In the genomic region with DNA sequence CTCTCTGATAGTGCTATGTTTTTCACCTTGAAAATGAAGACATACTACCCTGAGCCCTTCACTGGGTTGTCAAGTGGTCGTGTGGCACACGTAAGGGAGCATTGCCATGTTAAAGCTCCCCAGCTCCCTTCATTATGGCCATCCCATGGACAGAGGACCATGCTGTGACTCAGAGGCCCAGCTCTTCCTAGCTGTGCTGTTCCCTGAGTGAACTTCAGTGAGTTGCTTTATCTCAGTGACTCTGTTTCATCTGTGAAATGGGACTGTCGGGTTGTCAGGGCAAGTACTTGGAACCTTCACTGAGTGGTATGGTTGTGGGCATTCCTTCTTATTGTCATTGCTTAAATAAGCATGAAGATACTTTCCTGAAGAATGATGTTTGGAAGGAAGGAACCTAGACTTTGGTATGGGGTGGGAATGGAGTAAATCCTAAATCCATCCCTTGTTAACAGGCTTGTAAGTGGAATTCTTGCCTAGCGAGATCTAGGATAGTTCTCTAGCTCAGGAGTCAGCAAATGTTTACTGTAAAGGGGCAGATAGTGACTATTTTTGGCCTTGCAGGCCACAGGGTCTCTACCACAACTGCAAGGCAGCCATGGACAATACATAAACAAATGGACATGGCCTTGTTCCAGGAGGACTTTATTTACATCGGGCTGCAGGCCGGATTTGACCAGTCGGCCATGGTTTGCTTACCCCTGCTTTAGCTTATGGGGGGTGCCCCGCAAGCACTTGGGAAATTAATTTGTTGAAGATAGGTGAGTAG, we compare ENCODE assay signal across 12 cellular contexts.
DNase-seq lines count a peak whose midpoint lies in the region; ATAC-seq and TF ChIP-seq lines count a peak whose summit lies in the region.
"Had no signal": no experiment of that assay in that cellular context is flagged by ENCODE, and none has a peak within 500 bp of the region (broad histone marks: within the 10 kb centered on the region; RNA-seq: fewer than 3 reads in every experiment).

No MANE protein-coding gene starts in this region.

- intact Hi-C loops in breast epithelium (cut with DNase I; ENCODE audit: low total_unique reads): no loop called here
- intact Hi-C loops in naive thymus-derived CD4-positive, alpha-beta T cell (cut with micrococcal nuclease): loop anchor here in 1 of 2 donors (2.0 to 5.0 kb wide), 3 partner anchors 37 to 137 kb away; no protein-coding TSS in a partner anchor
- intact Hi-C loops in tibial artery (cut with DNase I; ENCODE audit: low total_unique reads): loop anchor here (10.0 kb wide), 1 partner anchor 95 kb away; no protein-coding TSS in a partner anchor
- intact Hi-C loops in ovary (cut with DNase I): no loop called here

- no peaks in the 10 kb centered on the region for H3K27me3 ChIP-seq in breast epithelium
- no peaks in the 10 kb centered on the region for H3K27me3 ChIP-seq in naive thymus-derived CD4-positive, alpha-beta T cell (ENCODE audit: control insufficient read depth in 2 of 2, insufficient read depth in 2 of 2, low read length in 2 of 2)
- H3K27me3 ChIP-seq in tibial artery: no peaks in the 10 kb centered on the region
- no peaks in the 10 kb centered on the region for H3K27me3 ChIP-seq in ovary
- H3K27me3 ChIP-seq: SJCRH30 had no signal

- H3K27ac ChIP-seq in breast epithelium (peak overlapping the region; percentile 89 to 91), tibial artery (peak overlapping the region; percentile 58 to 78), ovary (peak overlapping the region in 1 of 2 donors; percentile 61)
- no peak overlapping the region for H3K27ac ChIP-seq in naive thymus-derived CD4-positive, alpha-beta T cell (ENCODE audit: low read depth, low read length)

- no peak overlapping the region for H3K4me3 Mint-ChIP-seq in activated naive CD8-positive, alpha-beta T cell
- no peak overlapping the region for H3K4me3 Mint-ChIP-seq in activated naive CD8-positive, alpha-beta T cell treated with anti-CD3 and anti-CD28 coated beads for 36 hours
- H3K4me3 Mint-ChIP-seq in naive thymus-derived CD4-positive, alpha-beta T cell: peak overlapping the region in 3 of 10 donors; percentile 2 to 84 (median 34)
- H3K4me3 Mint-ChIP-seq: endodermal cell had no signal

- TF ChIP-seq CTCF in breast epithelium (IDR thresholded peaks at IDR 0.05) (no peak), tibial artery (IDR thresholded peaks at IDR 0.05) (no peak), ovary (IDR thresholded peaks at IDR 0.05) (no peak)

- H3K36me3 Mint-ChIP-seq in activated naive CD8-positive, alpha-beta T cell: no peaks in the 10 kb centered on the region
- H3K36me3 Mint-ChIP-seq in activated naive CD8-positive, alpha-beta T cell treated with anti-CD3 and anti-CD28 coated beads for 36 hours: peaks cover under 1% of the 10 kb centered on the region
- peaks cover 0 to 1% (median 0%) of the 10 kb centered on the region in 5 donors for H3K36me3 Mint-ChIP-seq in naive thymus-derived CD4-positive, alpha-beta T cell

- H3K36me3 ChIP-seq in breast epithelium (no peaks in the 10 kb centered on the region), tibial artery (no peaks in the 10 kb centered on the region), ovary (no peaks in the 10 kb centered on the region)
- H3K36me3 ChIP-seq in naive thymus-derived CD4-positive, alpha-beta T cell (ENCODE audit: control insufficient read depth in 2 of 3, insufficient read depth in 3 of 3, low read length in 3 of 3): no peaks in the 10 kb centered on the region
- H3K36me3 ChIP-seq: SJCRH30 had no signal

- POLR2A ChIA-PET in naive thymus-derived CD4-positive, alpha-beta T cell (lab: Charles Lee): interaction anchor here (0.7 to 7.3 kb wide), 6 partner anchors 10 to 306 kb away, joined by 3 to 149 read pairs (median 36); partner anchors contain the start of gene ZFP36L1

- H3K9me3 Mint-ChIP-seq in activated naive CD8-positive, alpha-beta T cell (ENCODE audit: low read depth): no peaks in the 10 kb centered on the region
- no peaks in the 10 kb centered on the region for H3K9me3 Mint-ChIP-seq in activated naive CD8-positive, alpha-beta T cell treated with anti-CD3 and anti-CD28 coated beads for 36 hours
- H3K9me3 Mint-ChIP-seq in naive thymus-derived CD4-positive, alpha-beta T cell: no peaks in the 10 kb centered on the region
- H3K9me3 Mint-ChIP-seq: endodermal cell had no signal

- H3K4me3 ChIP-seq in breast epithelium (no peak overlapping the region), tibial artery (no peak overlapping the region), ovary (no peak overlapping the region)
- no peak overlapping the region for H3K4me3 ChIP-seq in naive thymus-derived CD4-positive, alpha-beta T cell (ENCODE audit: low read length)
- H3K4me3 ChIP-seq: SJCRH30 had no signal

- whole genome bisulfite sequencing in ovary, 3 donors: 50 to 66% (median 53%) methylated on average over 8 of the region's 8 CpGs

- no peak for TF ChIP-seq EP300 in ovary (IDR thresholded peaks at IDR 0.05)

- H3K4me1 ChIP-seq in breast epithelium: peaks cover 28 to 52% of the 10 kb centered on the region in 2 donors
- peaks cover 29 to 61% of the 10 kb centered on the region in 2 donors for H3K4me1 ChIP-seq in naive thymus-derived CD4-positive, alpha-beta T cell (ENCODE audit: control insufficient read depth in 2 of 2, insufficient read depth in 2 of 2, low read length in 2 of 2)
- peaks cover 0 to 53% (median 27%) of the 10 kb centered on the region in 4 donors for H3K4me1 ChIP-seq in tibial artery
- peaks cover 32% of the 10 kb centered on the region for H3K4me1 ChIP-seq in ovary (ENCODE audit: insufficient read depth)

- H3K27me3 Mint-ChIP-seq in activated naive CD8-positive, alpha-beta T cell: no peaks in the 10 kb centered on the region
- H3K27me3 Mint-ChIP-seq in activated naive CD8-positive, alpha-beta T cell treated with anti-CD3 and anti-CD28 coated beads for 36 hours: no peaks in the 10 kb centered on the region
- H3K27me3 Mint-ChIP-seq in naive thymus-derived CD4-positive, alpha-beta T cell: no peaks in the 10 kb centered on the region

- H3K27ac Mint-ChIP-seq in activated naive CD8-positive, alpha-beta T cell: peak overlapping the region; percentile 41
- H3K27ac Mint-ChIP-seq in activated naive CD8-positive, alpha-beta T cell treated with anti-CD3 and anti-CD28 coated beads for 36 hours: no peak overlapping the region
- peak overlapping the region in 8 of 9 donors; percentile 70 to 98 (median 93) for H3K27ac Mint-ChIP-seq in naive thymus-derived CD4-positive, alpha-beta T cell
- H3K27ac Mint-ChIP-seq: endodermal cell had no signal

- H3K4me1 Mint-ChIP-seq in activated naive CD8-positive, alpha-beta T cell (ENCODE audit: low read depth): peaks cover 71% of the 10 kb centered on the region
- peaks cover 52% of the 10 kb centered on the region for H3K4me1 Mint-ChIP-seq in activated naive CD8-positive, alpha-beta T cell treated with anti-CD3 and anti-CD28 coated beads for 36 hours
- peaks cover 32 to 90% (median 82%) of the 10 kb centered on the region in 7 donors for H3K4me1 Mint-ChIP-seq in naive thymus-derived CD4-positive, alpha-beta T cell

- TF ChIP-seq POLR2A in breast epithelium (IDR thresholded peaks at IDR 0.05) (no peak), ovary (IDR thresholded peaks at IDR 0.05) (no peak)

- CTCF ChIA-PET in naive thymus-derived CD4-positive, alpha-beta T cell (lab: Charles Lee): interaction anchor here (0.9 kb wide), 1 partner anchor 10 kb away, joined by 5 read pairs; no protein-coding TSS in a partner anchor

- ATAC-seq in naive thymus-derived CD4-positive, alpha-beta T cell: no peak

- DNase-seq in activated naive CD8-positive, alpha-beta T cell treated with anti-CD3 and anti-CD28 coated beads for 36 hours: no peak
- DNase-seq in breast epithelium (ENCODE audit: low spot score in 2 of 2): peak in 1 of 2 donors; percentile 15
- DNase-seq in naive thymus-derived CD4-positive, alpha-beta T cell: no peak
- DNase-seq in tibial artery: no peak
- no peak for DNase-seq in SKM-1 treated with dmso at 0.1 percent for 144 hours (lab: John Stamatoyannopoulos, UW; ENCODE audit: unreplicated experiment)
- DNase-seq in ovary: no peak
- no peak for DNase-seq in SW 1271 (lab: John Stamatoyannopoulos, UW)
- DNase-seq: endodermal cell, NCI-H187, NCI-H774 had no signal

- no peaks in the 10 kb centered on the region for H3K9me3 ChIP-seq in breast epithelium
- no peaks in the 10 kb centered on the region for H3K9me3 ChIP-seq in naive thymus-derived CD4-positive, alpha-beta T cell (ENCODE audit: control insufficient read depth in 2 of 3, low read length in 3 of 3)
- H3K9me3 ChIP-seq in tibial artery: no peaks in the 10 kb centered on the region
- no peaks in the 10 kb centered on the region for H3K9me3 ChIP-seq in ovary
- H3K9me3 ChIP-seq: SJCRH30 had no signal
